ENCODE assay signal across 1 cellular context in genomic region chr18:70075906-70076305, GRCh38.
TF ChIP-seq lines count a peak whose summit lies in the region.

No MANE protein-coding gene starts in this region.

TF ChIP-seq in IMR-90, 13 proteins besides CTCF, POLR2A, EP300 and RAD21:
- no peak for TF ChIP-seq ELK1 (IDR thresholded peaks at IDR 0.05; ENCODE audit: borderline replicate concordance, low read depth, low read length)
- peak; percentile 24; the same call in 1 of the 2 replicates for TF ChIP-seq CEBPB (IDR thresholded peaks at IDR 0.05; ENCODE audit: low read depth, low read length)
